In genomic region chr4:3495341-3495975, GRCh38 we compare ENCODE assay signal across 20 cellular contexts. TPM values are rescaled to one million over a fixed set of nuclear protein-coding genes. Genes with fewer than 3 reads are reported as not detected.
DNase-seq lines count a peak whose midpoint lies in the region; ATAC-seq, FAIRE-seq and TF ChIP-seq lines count a peak whose summit lies in the region.
"Had no signal": no experiment of that assay in that cellular context is flagged by ENCODE, and none has a peak within 500 bp of the region (broad histone marks: within the 10 kb centered on the region; RNA-seq: fewer than 3 reads in every experiment).

No MANE protein-coding gene starts in this region.

- H3K27me3 ChIP-seq in right atrium auricular region (no peaks in the 10 kb centered on the region), DND-41 (ENCODE audit: insufficient read depth, low read length, poor library complexity) (no peaks in the 10 kb centered on the region), K562 (ENCODE audit: control insufficient read depth in 2 of 2, insufficient read depth in 2 of 2, low read length in 2 of 2) (peaks cover 17 to 58% of the 10 kb centered on the region in 2 experiments), neuronal stem cell (ENCODE audit: control insufficient read depth in 3 of 3, insufficient read depth in 3 of 3, low read depth in 1 of 3, low read length in 3 of 3) (peaks cover 0 to 10% (median 0%) of the 10 kb centered on the region in 3 experiments)

- H4K20me1 ChIP-seq in DND-41 (ENCODE audit: insufficient read depth, low read length) (peaks cover 50% of the 10 kb centered on the region), K562 (replicated peaks; ENCODE audit: control insufficient read depth, insufficient read depth, low read length) (peaks cover 30% of the 10 kb centered on the region; the same call in 1 of the 2 replicates)

- no peak for TF ChIP-seq CTCF in right atrium auricular region (IDR thresholded peaks at IDR 0.05)
- no peak for TF ChIP-seq CTCF in DND-41 (IDR thresholded peaks at IDR 0.05; ENCODE audit: borderline replicate concordance, extremely low read depth, low read length, poor library complexity, severe bottlenecking)
- no peak for TF ChIP-seq CTCF in K562 (IDR thresholded peaks at IDR 0.05 in 2 of 3, conservative IDR thresholded peaks at IDR 0.05 in 1 of 3; ENCODE audit: insufficient read depth in 2 of 3, low read depth in 1 of 3, low read length in 3 of 3)

- H2BK5ac ChIP-seq in neuronal stem cell (ENCODE audit: low read length): peak overlapping the region; percentile 90

- no peak for TF ChIP-seq RAD21 in K562 (CRISPR knock-in tag; conservative IDR thresholded peaks at IDR 0.05 in 1 of 2, IDR thresholded peaks at IDR 0.05 in 1 of 2)

- peak overlapping the region; percentile 96 for H3K18ac ChIP-seq in neuronal stem cell (ENCODE audit: low read length)

- peak overlapping the region; percentile 72 for H4K91ac ChIP-seq in neuronal stem cell (ENCODE audit: low read depth, low read length, poor library complexity)

- H3K4ac ChIP-seq in neuronal stem cell (ENCODE audit: low read length): no peak overlapping the region

- H3K4me3 ChIP-seq in right atrium auricular region: no peak overlapping the region
- H3K4me3 ChIP-seq in DND-41 (ENCODE audit: low read depth in 1 of 2, low read length in 2 of 2): no peak overlapping the region
- no peak overlapping the region for H3K4me3 ChIP-seq in K562
- H3K4me3 ChIP-seq in neuronal stem cell (ENCODE audit: low read length in 2 of 2): no peak overlapping the region
- H3K4me3 ChIP-seq: GM23248, HAP-1 had no signal

- CTCF ChIA-PET in K562 (lab: Yijun Ruan, JAX; ENCODE audit: low intra/inter-chr PET ratio): no interaction called here

- no peak overlapping the region for H2BK12ac ChIP-seq in neuronal stem cell (ENCODE audit: low read length)

- H2BK120ac ChIP-seq in neuronal stem cell (ENCODE audit: low read depth, low read length): peak overlapping the region; percentile 81

- BruUV-seq in K562 (replicated peaks; lab: Mats Ljungman, UMichigan): no TSS peak

- peaks cover 5% of the 10 kb centered on the region for H3K79me1 ChIP-seq in neuronal stem cell (ENCODE audit: low read depth, low read length)

- no peaks in the 10 kb centered on the region for H3K9me1 ChIP-seq in K562 (ENCODE audit: control insufficient read depth, insufficient read depth, low read length)

- H3K27ac ChIP-seq in right atrium auricular region (peak overlapping the region; percentile 73 to 77), DND-41 (ENCODE audit: low read length) (no peak overlapping the region), K562 (ENCODE audit: extremely low read depth, low read depth, low read length) (no peak overlapping the region), neuronal stem cell (replicated peaks; ENCODE audit: low read length) (no peak overlapping the region)
- H3K27ac ChIP-seq: C4-2B, GM23248 had no signal

- POLR2A ChIA-PET in K562 (lab: Yijun Ruan, JAX): interaction anchor here (0.6 to 1.1 kb wide), 4 partner anchors 11 to 227 kb away, joined by 3 to 4 read pairs (median 3); no protein-coding TSS in a partner anchor

- H2AFZ ChIP-seq in DND-41 (ENCODE audit: low read depth, low read length) (no peak overlapping the region), K562 (ENCODE audit: low read depth, low read length) (no peak overlapping the region), neuronal stem cell (ENCODE audit: low read length) (no peak overlapping the region)
- H2AFZ ChIP-seq: GM23248 had no signal

- H3K9me3 ChIP-seq in right atrium auricular region (no peaks in the 10 kb centered on the region), DND-41 (ENCODE audit: insufficient read depth, low read length, severe bottlenecking) (no peaks in the 10 kb centered on the region), K562 (replicated peaks; ENCODE audit: control insufficient read depth, insufficient read depth, low read depth, low read length) (no peaks in the 10 kb centered on the region), neuronal stem cell (replicated peaks in 1 of 2; ENCODE audit: control insufficient read depth in 2 of 2, insufficient read depth in 1 of 2, low read depth in 1 of 2, low read length in 2 of 2) (no peaks in the 10 kb centered on the region)
- H3K9me3 ChIP-seq: BE2C, HAP-1 had no signal

- peak overlapping the region; percentile 97 for H2BK15ac ChIP-seq in neuronal stem cell (ENCODE audit: low read length)

- peak; percentile 4; the same call in 1 of the 3 replicates for ATAC-seq in DND-41 (ENCODE audit: insufficient read depth, low read depth)
- ATAC-seq in K562: no peak

- intact Hi-C loops in cardiac septum (cut with DNase I): no loop called here
- intact Hi-C loops in K562 (cut with micrococcal nuclease): no loop called here

- H3K4me1 ChIP-seq in right atrium auricular region (peaks cover 0 to 37% of the 10 kb centered on the region in 2 donors), DND-41 (ENCODE audit: insufficient read depth, low read length) (no peaks in the 10 kb centered on the region), K562 (replicated peaks in 1 of 2; ENCODE audit: control insufficient read depth in 2 of 2, insufficient read depth in 2 of 2, low read length in 2 of 2) (peaks cover 0 to 66% of the 10 kb centered on the region in 2 experiments; a peak in 2 of 5 replicates), neuronal stem cell (ENCODE audit: control insufficient read depth in 2 of 2, insufficient read depth in 1 of 2, low read depth in 1 of 2, low read length in 2 of 2) (peaks cover 21 to 26% of the 10 kb centered on the region in 2 donors)
- H3K4me1 ChIP-seq: BE2C, HAP-1 had no signal

- TF ChIP-seq POLR2A in K562 (conservative IDR thresholded peaks at IDR 0.05): no peak

- WGBS in K562 (ENCODE audit: insufficient coverage, low coverage, missing lambda C conversion rate): 9% methylated on average over 12 of the region's 21 CpGs
- no CpG with 5 or more reads among the region's 21 CpGs for WGBS in neuronal stem cell (ENCODE audit: extremely low coverage in 2 of 2, insufficient read length in 2 of 2, insufficient replicate concordance in 1 of 2), 2 donors

- peak overlapping the region; percentile 91 for H3K23ac ChIP-seq in neuronal stem cell (ENCODE audit: low read depth, low read length, poor library complexity)

- H3K14ac ChIP-seq in neuronal stem cell (ENCODE audit: low read length): peak overlapping the region; percentile 71

- no peaks in the 10 kb centered on the region for H3K79me2 ChIP-seq in DND-41 (ENCODE audit: insufficient read depth, low read length)
- H3K79me2 ChIP-seq in K562 (ENCODE audit: control insufficient read depth, insufficient read depth, low read length): no peaks in the 10 kb centered on the region

- DNase-seq in right atrium auricular region (ENCODE audit: low spot score) (no peak), cardiac septum (ENCODE audit: low spot score) (no peak), DND-41 (no peak), K562 (ENCODE audit: extremely low read depth in 1 of 4, low spot score in 3 of 4) (no peak), neuronal stem cell (ENCODE audit: low spot score) (no peak), NCI-H69 (lab: John Stamatoyannopoulos, UW) (no peak), SHP77 treated with DMSO at 0.1 percent for 48 hours (lab: John Stamatoyannopoulos, UW) (no peak)
- DNase-seq: ACHN; BE2C; CD4-positive, alpha-beta memory T cell; DMS153; DMS79; GF-D8; GM23248; KBM-7 had no signal

- H3K4me2 ChIP-seq in DND-41 (ENCODE audit: insufficient read depth, low read length): no peak overlapping the region
- H3K4me2 ChIP-seq in K562 (ENCODE audit: insufficient read depth, low read length): no peak overlapping the region
- H3K4me2 ChIP-seq in neuronal stem cell (ENCODE audit: insufficient read depth, low read length, poor library complexity, severe bottlenecking): no peak overlapping the region

- no peak overlapping the region for H4K8ac ChIP-seq in neuronal stem cell (ENCODE audit: low read depth, low read length)

- peak overlapping the region; percentile 96 for H2AK5ac ChIP-seq in neuronal stem cell (ENCODE audit: low read depth, low read length)

- FAIRE-seq in K562 (lab: Jason Lieb, UNC): no peak
- FAIRE-seq: A204.1, GM19239 had no signal

- no peak overlapping the region for H3K9ac ChIP-seq in DND-41 (ENCODE audit: low read depth, low read length)
- H3K9ac ChIP-seq in K562 (ENCODE audit: insufficient read depth in 1 of 2, low read depth in 2 of 2, low read length in 2 of 2): no peak overlapping the region; a peak in 1 of 4 replicates
- H3K9ac ChIP-seq in neuronal stem cell (ENCODE audit: low read depth, low read length, poor library complexity): peak overlapping the region; percentile 44
- H3K9ac ChIP-seq: GM23248 had no signal

- no peak for TF ChIP-seq EP300 in K562 (IDR thresholded peaks at IDR 0.05; ENCODE audit: low read length)

- H3K36me3 ChIP-seq in right atrium auricular region (peaks cover 35% of the 10 kb centered on the region), DND-41 (ENCODE audit: insufficient read depth, low read length) (peaks cover 2% of the 10 kb centered on the region), K562 (ENCODE audit: control insufficient read depth, insufficient read depth, low read length) (no peaks in the 10 kb centered on the region), neuronal stem cell (replicated peaks in 1 of 2; ENCODE audit: control insufficient read depth in 2 of 2, insufficient read depth in 2 of 2, low read length in 2 of 2) (peaks cover 0 to 2% of the 10 kb centered on the region in 2 donors)
- H3K36me3 ChIP-seq: BE2C, HAP-1 had no signal

- in situ Hi-C loops in K562 (cut with MboI): no loop called here

RNA-seq across cellular contexts. Expression of gene DOK7, which starts 32.4 kb away (rescaled TPM):
- total RNA-seq in right atrium auricular region (10 to 100 TPM; 31.0 to 68.9 TPM), cardiac septum (62.7 TPM), K562 (2014; rRNA removed) (not detected in 2 replicates), K562 (2014; rRNA removed; fragmentation: Illumina TruSeq; extraction: Trizol) (not detected in 2 replicates), K562 (2015; rRNA removed; fragmentation: Illumina TruSeq; extraction: Trizol) (not detected in 2 replicates), K562 (2021) (not detected in 2 replicates)
- not detected in 2 replicates for total RNA-seq in K562 (2011; cell fraction: chromatin; rRNA removed; ENCODE audit: low replicate concordance)
- not detected in 2 replicates for total RNA-seq in K562 (2011; cell fraction: nucleolus; rRNA removed)
- not detected in 2 replicates for total RNA-seq in K562 (2011; cell fraction: nucleoplasm; rRNA removed)
- polyA plus RNA-seq in K562 (2011; rRNA removed) (not detected in 2 replicates), K562 (2014; fragmentation: Illumina TruSeq; extraction: Trizol) (not detected in 2 replicates), K562 (2014; fragmentation: Nextera tagmentation; extraction: Ambion mirVana) (not detected), K562 (2014; rRNA removed) (not detected in 2 replicates)
- not detected in 2 replicates for polyA plus RNA-seq in K562 (2011; cell fraction: cytosol; rRNA removed)
- not detected in 2 replicates for polyA plus RNA-seq in K562 (2011; cell fraction: nucleus; rRNA removed)
- not detected in 2 replicates for polyA plus RNA-seq in K562 (2012)
- polyA minus RNA-seq in K562 (2011; rRNA and poly(A)+ RNA removed): not detected in 2 replicates
- polyA minus RNA-seq in K562 (2011; cell fraction: cytosol; rRNA and poly(A)+ RNA removed): not detected in 2 replicates
- polyA minus RNA-seq in K562 (2011; cell fraction: nucleus; rRNA and poly(A)+ RNA removed): not detected in 2 replicates
- 0.14 TPM for polyA plus RNA-seq in neuronal stem cell (2013, experiment 1 of 2)
- 0.11 TPM for polyA plus RNA-seq in neuronal stem cell (2013, experiment 2 of 2)
- total RNA-seq: CD4-positive, alpha-beta memory T cell; GM23248 had no signal
- polyA plus RNA-seq: GM23248 had no signal

RNA-seq across cellular contexts. Expression of gene LRPAP1, which starts 36.8 kb away (rescaled TPM):
- 100 to 1,000 TPM; 256 to 321 TPM for total RNA-seq in right atrium auricular region
- total RNA-seq in cardiac septum: 275 TPM
- total RNA-seq in K562 (2011; cell fraction: chromatin; rRNA removed; ENCODE audit: low replicate concordance): 44.0 and 98.8 TPM in 2 replicates
- 76.2 and 78.7 TPM in 2 replicates for total RNA-seq in K562 (2011; cell fraction: nucleolus; rRNA removed)
- total RNA-seq in K562 (2011; cell fraction: nucleoplasm; rRNA removed): 43.0 and 46.3 TPM in 2 replicates
- 73.5 and 105 TPM in 2 replicates for total RNA-seq in K562 (2014; rRNA removed)
- total RNA-seq in K562 (2014; rRNA removed; fragmentation: Illumina TruSeq; extraction: Trizol): 18.7 and 24.6 TPM in 2 replicates
- 41.8 and 49.7 TPM in 2 replicates for total RNA-seq in K562 (2015; rRNA removed; fragmentation: Illumina TruSeq; extraction: Trizol)
- total RNA-seq in K562 (2021): 72.0 and 75.5 TPM in 2 replicates
- 43.6 and 45.0 TPM in 2 replicates for polyA plus RNA-seq in K562 (2011; rRNA removed)
- 28.1 and 40.4 TPM in 2 replicates for polyA plus RNA-seq in K562 (2011; cell fraction: cytosol; rRNA removed)
- 33.7 and 47.1 TPM in 2 replicates for polyA plus RNA-seq in K562 (2011; cell fraction: nucleus; rRNA removed)
- polyA plus RNA-seq in K562 (2012): 70.2 and 113 TPM in 2 replicates
- 33.1 and 55.4 TPM in 2 replicates for polyA plus RNA-seq in K562 (2014; fragmentation: Illumina TruSeq; extraction: Trizol)
- 1 to 10 TPM; 1.1 to 6.1 TPM for polyA plus RNA-seq in K562 (2014; fragmentation: Nextera tagmentation; extraction: Ambion mirVana)
- 57.7 and 69.9 TPM in 2 replicates for polyA plus RNA-seq in K562 (2014; rRNA removed)
- polyA minus RNA-seq in K562 (2011; rRNA and poly(A)+ RNA removed): 23.0 and 26.5 TPM in 2 replicates
- polyA minus RNA-seq in K562 (2011; cell fraction: cytosol; rRNA and poly(A)+ RNA removed): 19.7 and 31.3 TPM in 2 replicates
- 17.9 and 19.5 TPM in 2 replicates for polyA minus RNA-seq in K562 (2011; cell fraction: nucleus; rRNA and poly(A)+ RNA removed)
- polyA plus RNA-seq in neuronal stem cell (2013, experiment 1 of 2): 56.9 TPM
- 58.7 TPM for polyA plus RNA-seq in neuronal stem cell (2013, experiment 2 of 2)

RNA-seq across cellular contexts. Expression of gene HGFAC, which starts 53.7 kb away (rescaled TPM):
- total RNA-seq in right atrium auricular region (not detected), cardiac septum (0.38 TPM), K562 (2014; rRNA removed) (not detected in 2 replicates), K562 (2014; rRNA removed; fragmentation: Illumina TruSeq; extraction: Trizol) (not detected in 2 replicates), K562 (2015; rRNA removed; fragmentation: Illumina TruSeq; extraction: Trizol) (not detected in 2 replicates), K562 (2021) (0.09 TPM in 1 of 2 replicates, not detected in the other)
- not detected in 2 replicates for total RNA-seq in K562 (2011; cell fraction: chromatin; rRNA removed; ENCODE audit: low replicate concordance)
- not detected in 2 replicates for total RNA-seq in K562 (2011; cell fraction: nucleolus; rRNA removed)
- total RNA-seq in K562 (2011; cell fraction: nucleoplasm; rRNA removed): not detected in 2 replicates
- polyA plus RNA-seq in K562 (2011; rRNA removed) (not detected in 2 replicates), K562 (2014; fragmentation: Illumina TruSeq; extraction: Trizol) (not detected in 2 replicates), K562 (2014; fragmentation: Nextera tagmentation; extraction: Ambion mirVana) (not detected), K562 (2014; rRNA removed) (0.13 TPM in 1 of 2 replicates, not detected in the other)
- polyA plus RNA-seq in K562 (2011; cell fraction: cytosol; rRNA removed): not detected in 2 replicates
- polyA plus RNA-seq in K562 (2011; cell fraction: nucleus; rRNA removed): 0.15 and 0.53 TPM in 2 replicates
- not detected in 2 replicates for polyA plus RNA-seq in K562 (2012)
- polyA minus RNA-seq in K562 (2011; rRNA and poly(A)+ RNA removed): not detected in 2 replicates
- polyA minus RNA-seq in K562 (2011; cell fraction: cytosol; rRNA and poly(A)+ RNA removed): not detected in 2 replicates
- polyA minus RNA-seq in K562 (2011; cell fraction: nucleus; rRNA and poly(A)+ RNA removed): not detected in 2 replicates
- polyA plus RNA-seq in neuronal stem cell (2013, experiment 1 of 2): 0.59 TPM
- 0.61 TPM for polyA plus RNA-seq in neuronal stem cell (2013, experiment 2 of 2)
- total RNA-seq: GM23248, HT-29 had no signal
- polyA plus RNA-seq: CD4-positive, alpha-beta memory T cell; GM23248 had no signal

Comparison
In these comparisons a context has a peak if more than half of its experiments do, and no peak if none do; other contexts are left out.
1. H3K27ac ChIP-seq: peak in right atrium auricular region (2 of 2); none in DND-41 (single experiment), K562 (single experiment) and neuronal stem cell (single experiment).
2. RNA of gene DOK7, which starts 32.4 kb away (total RNA-seq): 31.0 to 68.9 TPM in right atrium auricular region and 62.7 TPM in cardiac septum (single experiment); not detected in K562; every median in the first group is over 10 times any median in the second.